In the genomic region with DNA sequence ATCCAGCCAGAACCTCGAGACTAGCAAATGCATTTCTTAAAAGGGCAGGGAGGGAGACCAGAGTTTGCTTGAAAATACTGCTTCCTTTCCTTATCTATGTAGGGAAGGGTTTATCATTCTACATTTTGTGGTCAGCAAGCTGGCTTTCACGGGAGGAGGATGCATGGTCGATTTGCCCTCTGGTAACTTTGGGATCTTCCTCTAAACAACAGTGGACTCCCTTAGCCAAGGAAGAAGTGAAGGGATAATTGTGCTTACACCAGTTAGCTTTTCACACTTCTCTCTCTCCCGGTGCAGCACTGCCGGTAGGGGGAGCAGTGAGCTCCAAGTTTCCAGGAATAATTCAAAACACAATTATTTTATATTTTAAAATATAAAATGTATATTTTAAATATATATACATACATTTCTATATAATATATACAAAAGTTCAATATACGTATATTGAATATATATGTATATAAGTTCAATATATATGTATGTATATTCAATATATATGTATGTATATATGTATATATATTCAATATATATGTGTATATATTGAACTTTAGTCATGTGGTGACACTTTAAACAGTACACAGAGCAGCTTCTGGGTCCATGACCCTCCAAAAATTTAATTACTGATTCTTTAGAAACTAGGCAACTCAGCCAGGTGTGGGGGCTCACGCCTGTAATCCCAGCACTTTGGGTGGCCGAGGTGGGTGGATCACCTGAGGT, we compare ENCODE assay signal across 8 cellular contexts. TPM values are rescaled to one million over a fixed set of nuclear protein-coding genes. Genes with fewer than 3 reads are reported as not detected.
DNase-seq lines count a peak whose midpoint lies in the region; ATAC-seq and TF ChIP-seq lines count a peak whose summit lies in the region.

No MANE protein-coding gene starts in this region.

- WGBS in adrenal gland, 4 donors: 22 to 24% (median 22%) methylated on average over 8 of the region's 8 CpGs

- ATAC-seq in Right ventricle myocardium inferior (peak; percentile 40), omental fat pad (ENCODE audit: low FRiP score) (no peak), upper lobe of right lung (peak; percentile 56), HG03139 (IDR thresholded peaks at IDR 0.05; ENCODE audit: unreplicated experiment) (no peak)

- intact Hi-C loops in adrenal gland (cut with DNase I) (loop anchor here in 1 of 2 donors (10.0 kb wide), 1 partner anchor 53 kb away; no protein-coding TSS in a partner anchor), Right ventricle myocardium inferior (cut with DNase I) (loop anchor here (2.0 kb wide), 1 partner anchor 43 kb away; no protein-coding TSS in a partner anchor), upper lobe of right lung (cut with DNase I) (no loop called here)

- no peak overlapping the region for H3K27ac ChIP-seq in SJSA1
- peak overlapping the region; percentile 86 to 99 (median 90) for H3K27ac ChIP-seq in adrenal gland
- H3K27ac ChIP-seq in upper lobe of right lung: peak overlapping the region; percentile 92

- DNase-seq in A172 (ENCODE audit: low spot score) (peak; percentile 30), SJSA1 (ENCODE audit: low read depth in 1 of 2, low spot score in 2 of 2) (peak in 1 of 2 experiments; percentile 33), adrenal gland (peak; percentile 71 to 89 (median 75)), Right ventricle myocardium inferior (ENCODE audit: missing footprints) (peak; percentile 84), omental fat pad (ENCODE audit: low spot score) (peak; percentile 60), upper lobe of right lung (peak; percentile 74)

- H3K36me3 ChIP-seq in SJSA1 (peaks cover 22% of the 10 kb centered on the region), adrenal gland (replicated peaks in 1 of 2) (peaks cover 0 to 19% of the 10 kb centered on the region in 2 donors), upper lobe of right lung (peaks cover 10% of the 10 kb centered on the region)

- no peaks in the 10 kb centered on the region for H3K27me3 ChIP-seq in SJSA1 (replicated peaks)
- no peaks in the 10 kb centered on the region for H3K27me3 ChIP-seq in adrenal gland
- no peaks in the 10 kb centered on the region for H3K27me3 ChIP-seq in upper lobe of right lung

- H3K9me3 ChIP-seq in SJSA1 (replicated peaks) (no peaks in the 10 kb centered on the region), adrenal gland (replicated peaks in 1 of 3) (no peaks in the 10 kb centered on the region), upper lobe of right lung (no peaks in the 10 kb centered on the region)

- peaks cover 4% of the 10 kb centered on the region; the same call in 1 of the 2 replicates for H3K4me1 ChIP-seq in SJSA1 (replicated peaks)
- peaks cover 58 to 61% of the 10 kb centered on the region in 2 donors for H3K4me1 ChIP-seq in adrenal gland (replicated peaks in 1 of 2)
- peaks cover 51% of the 10 kb centered on the region for H3K4me1 ChIP-seq in upper lobe of right lung

- H3K4me3 ChIP-seq in SJSA1: peak overlapping the region; percentile 37
- peak overlapping the region in 3 of 4 donors; percentile 6 to 70 (median 23) for H3K4me3 ChIP-seq in adrenal gland
- peak overlapping the region; percentile 61 for H3K4me3 ChIP-seq in upper lobe of right lung

- peak in 1 of 2 donors; percentile 40 for TF ChIP-seq POLR2A in adrenal gland (IDR thresholded peaks at IDR 0.05)

- peak; percentile 72 for TF ChIP-seq CTCF in GM12873 (IDR thresholded peaks at IDR 0.05; ENCODE audit: insufficient read depth, low read depth, low read length, missing control alignments)
- TF ChIP-seq CTCF in adrenal gland (IDR thresholded peaks at IDR 0.05): peak; percentile 60 to 89 (median 74)
- TF ChIP-seq CTCF in omental fat pad (IDR thresholded peaks at IDR 0.05): no peak
- TF ChIP-seq CTCF in upper lobe of right lung (IDR thresholded peaks at IDR 0.05): peak; percentile 88

RNA-seq across cellular contexts. Expression of a gene that starts 4.5 kb away (rescaled TPM):
- 3.2 and 5.7 TPM in 2 replicates for total RNA-seq in A172 (2014; rRNA removed; shearing (Covaris generic))
- total RNA-seq in SJSA1 (2014; rRNA removed; shearing (Covaris generic)): 1.2 and 2.9 TPM in 2 replicates
- 100 to 1,000 TPM in 2 of 8 donors, 10 to 100 TPM in 6; 41.1 to 143 (median 74.0) TPM for total RNA-seq in adrenal gland
- polyA plus RNA-seq in adrenal gland: 10 to 100 TPM; 35.5 to 87.0 (median 47.5) TPM
- total RNA-seq in Right ventricle myocardium inferior: 150 TPM
- total RNA-seq in omental fat pad: 1,000 to 10,000 TPM in 3 of 4 donors, 100 to 1,000 TPM in 1; 727 to 1,594 (median 1,364) TPM
- total RNA-seq in upper lobe of right lung: 35.2 TPM

RNA-seq across cellular contexts. Expression of a gene that starts 14.5 kb away (rescaled TPM):
- total RNA-seq in A172 (2014; rRNA removed; shearing (Covaris generic)): 60.1 and 112 TPM in 2 replicates
- total RNA-seq in SJSA1 (2014; rRNA removed; shearing (Covaris generic)): 30.4 and 30.5 TPM in 2 replicates
- total RNA-seq in adrenal gland: 100 to 1,000 TPM in 3 of 8 donors, 10 to 100 TPM in 5; 55.9 to 135 (median 84.0) TPM
- 10 to 100 TPM; 52.5 to 74.2 (median 68.7) TPM for polyA plus RNA-seq in adrenal gland
- total RNA-seq in Right ventricle myocardium inferior: 26.9 TPM
- total RNA-seq in omental fat pad: 10 to 100 TPM; 13.9 to 52.8 (median 33.6) TPM
- 18.2 TPM for total RNA-seq in upper lobe of right lung

RNA-seq across cellular contexts. Expression of a gene that starts 18.7 kb away (rescaled TPM):
- total RNA-seq in A172 (2014; rRNA removed; shearing (Covaris generic)): 21.6 and 28.9 TPM in 2 replicates
- 7.6 and 13.8 TPM in 2 replicates for total RNA-seq in SJSA1 (2014; rRNA removed; shearing (Covaris generic))
- total RNA-seq in adrenal gland (10 to 100 TPM in 6 of 8 donors, 1 to 10 TPM in 2; 4.2 to 19.9 (median 12.9) TPM), Right ventricle myocardium inferior (7.7 TPM), omental fat pad (10 to 100 TPM; 15.3 to 34.0 (median 17.5) TPM), upper lobe of right lung (10.1 TPM)
- 10 to 100 TPM; 18.3 to 43.6 (median 40.8) TPM for polyA plus RNA-seq in adrenal gland

RNA-seq across cellular contexts. Expression of a gene that starts 59.6 kb away (rescaled TPM):
- 8.8 and 14.1 TPM in 2 replicates for total RNA-seq in A172 (2014; rRNA removed; shearing (Covaris generic))
- 7.1 and 30.6 TPM in 2 replicates for total RNA-seq in SJSA1 (2014; rRNA removed; shearing (Covaris generic))
- total RNA-seq in adrenal gland: 10 to 100 TPM; 22.0 to 36.1 (median 26.8) TPM
- polyA plus RNA-seq in adrenal gland: 10 to 100 TPM in 2 of 3 donors, 1 to 10 TPM in 1; 9.3 to 28.0 (median 11.8) TPM
- 13.5 TPM for total RNA-seq in Right ventricle myocardium inferior
- total RNA-seq in omental fat pad: 10 to 100 TPM in 3 of 4 donors, 1 to 10 TPM in 1; 8.8 to 36.2 (median 14.8) TPM
- 13.6 TPM for total RNA-seq in upper lobe of right lung

Comparison
In these comparisons a context has a peak if more than half of its experiments do, and no peak if none do; other contexts are left out.
1. CTCF ChIP-seq: peak in GM12873 (single experiment), adrenal gland (6 of 6) and upper lobe of right lung (single experiment); none in omental fat pad (0 of 3).
2. ATAC-seq: peak in Right ventricle myocardium inferior (single experiment) and upper lobe of right lung (single experiment); none in omental fat pad (single experiment) and HG03139 (single experiment).
3. Peak in every context shown above with its lines, with median percentiles within 50 percentile points of each other: H3K4me3 ChIP-seq.